ENCODE assay signal across 16 cellular contexts in genomic region chr9:93477397-93477796, GRCh38.
"Had no signal": no experiment of that assay in that cellular context is flagged by ENCODE, and none has a peak within 500 bp of the region (broad histone marks: within the 10 kb centered on the region; RNA-seq: fewer than 3 reads in every experiment).

No MANE protein-coding gene starts in this region.

- DNase-seq: activated CD4-positive, alpha-beta memory T cell treated with anti-CD3 and anti-CD28 coated beads for 36 hours; activated CD4-positive, CD25-positive, alpha-beta regulatory T cell treated with anti-CD3 and anti-CD28 coated beads, Interleukin-2, amount 50 U/mL, for 72 hours; activated effector memory CD4-positive, alpha-beta T cell treated with Interleukin-2 at 50 U/mL for 16 hours; activated naive CD4-positive, alpha-beta T cell treated with anti-CD3 and anti-CD28 coated beads, Interleukin-2, amount 50 U/mL, for 16 hours; activated T-cell treated with anti-CD3 and anti-CD28 coated beads, Interleukin-2, amount 50 U/mL, for 1 hour; cortex of kidney; gastrocnemius medialis; heart left ventricle; left ventricle myocardium inferior; naive thymus-derived CD8-positive, alpha-beta T cell; posterior cingulate gyrus; sigmoid colon; SK-N-SH; spleen; stimulated activated naive B cell treated with anti-CD40 and anti-IgM and Interleukin-4, amounts not matched to agents 10 μg/mL and 1 μg/mL and 100 μg/mL, for 72 hours had no signal

- H3K27ac ChIP-seq: breast epithelium, gastrocnemius medialis, heart left ventricle, left ventricle myocardium inferior, sigmoid colon, spleen had no signal

- H3K27ac Mint-ChIP-seq: activated CD4-positive, alpha-beta memory T cell treated with anti-CD3 and anti-CD28 coated beads for 36 hours; stimulated activated naive B cell treated with anti-CD40 and anti-IgM and Interleukin-4, amounts not matched to agents 10 μg/mL and 1 μg/mL and 100 μg/mL, for 72 hours had no signal

- H3K4me1 ChIP-seq: breast epithelium had no signal

- H3K9me3 Mint-ChIP-seq: activated CD4-positive, alpha-beta memory T cell treated with anti-CD3 and anti-CD28 coated beads for 36 hours; naive thymus-derived CD8-positive, alpha-beta T cell; stimulated activated naive B cell treated with anti-CD40 and anti-IgM and Interleukin-4, amounts not matched to agents 10 μg/mL and 1 μg/mL and 100 μg/mL, for 72 hours had no signal

- H3K4me3 ChIP-seq: breast epithelium, gastrocnemius medialis, heart left ventricle, left ventricle myocardium inferior, sigmoid colon, spleen had no signal

- H3K9me3 ChIP-seq: breast epithelium, gastrocnemius medialis, heart left ventricle, left ventricle myocardium inferior, sigmoid colon, SK-N-SH, spleen had no signal

- H3K36me3 ChIP-seq: breast epithelium, gastrocnemius medialis had no signal

- ATAC-seq: gastrocnemius medialis; heart left ventricle; naive thymus-derived CD8-positive, alpha-beta T cell; stimulated activated naive B cell treated with anti-CD40 and anti-IgM and Interleukin-4, amounts not matched to agents 10 μg/mL and 1 μg/mL and 100 μg/mL, for 72 hours had no signal

- H3K27me3 Mint-ChIP-seq: activated CD4-positive, alpha-beta memory T cell treated with anti-CD3 and anti-CD28 coated beads for 36 hours; naive thymus-derived CD8-positive, alpha-beta T cell; stimulated activated naive B cell treated with anti-CD40 and anti-IgM and Interleukin-4, amounts not matched to agents 10 μg/mL and 1 μg/mL and 100 μg/mL, for 72 hours had no signal

- H3K27me3 ChIP-seq: breast epithelium, gastrocnemius medialis, heart left ventricle, sigmoid colon, spleen had no signal

- H3K4me3 Mint-ChIP-seq: activated CD4-positive, alpha-beta memory T cell treated with anti-CD3 and anti-CD28 coated beads for 36 hours; naive thymus-derived CD8-positive, alpha-beta T cell; stimulated activated naive B cell treated with anti-CD40 and anti-IgM and Interleukin-4, amounts not matched to agents 10 μg/mL and 1 μg/mL and 100 μg/mL, for 72 hours had no signal
